Comparison of ENCODE assay signal across 20 cellular contexts in the genomic region with DNA sequence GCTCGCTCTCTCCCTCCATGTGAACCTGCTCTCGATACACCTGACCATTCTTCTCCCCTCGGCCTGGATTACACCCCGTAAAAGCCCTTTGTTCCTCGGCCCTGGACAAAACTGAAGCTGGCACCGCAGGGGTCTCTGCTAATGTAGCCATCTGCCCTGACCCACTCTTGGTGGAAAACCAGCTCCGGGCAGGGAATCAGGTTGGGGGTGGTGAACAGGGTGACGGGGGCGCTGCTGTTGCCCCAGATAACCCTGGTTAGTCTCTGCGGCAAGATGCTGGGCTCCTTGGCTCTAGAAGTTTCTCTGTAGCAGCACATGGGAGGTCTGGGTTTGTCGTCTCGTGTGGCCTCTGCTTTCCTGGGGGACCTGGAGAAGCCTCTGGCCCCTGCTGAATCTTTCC.
A peak's percentile ranks its signal among the peaks of the same experiment; 100 is the strongest.
DNase-seq lines count a peak whose midpoint lies in the region; ATAC-seq and TF ChIP-seq lines count a peak whose summit lies in the region.
"Had no signal": no experiment of that assay in that cellular context is flagged by ENCODE, and none has a peak within 500 bp of the region (broad histone marks: within the 10 kb centered on the region; RNA-seq: fewer than 3 reads in every experiment).

No MANE protein-coding gene starts in this region.

- no peaks in the 10 kb centered on the region for H3K9me3 ChIP-seq in osteoblast (ENCODE audit: low read depth, low read length)
- H3K9me3 ChIP-seq: A549, BLaER1 had no signal

- ATAC-seq in GM23338 = no peak; the same call in 2 of the 3 replicates
- no peak for ATAC-seq in HG02678 (IDR thresholded peaks at IDR 0.05; ENCODE audit: unreplicated experiment)
- no peak for ATAC-seq in HG03457 (IDR thresholded peaks at IDR 0.05; ENCODE audit: unreplicated experiment)
- ATAC-seq: A549, GM12878, HCT116 had no signal

- H3K18ac ChIP-seq in mesendoderm (ENCODE audit: low read length) = no peak overlapping the region

- peaks cover 12% of the 10 kb centered on the region for H3K27me3 Mint-ChIP-seq in GM23338 (ENCODE audit: insufficient read depth, low read depth, poor library complexity)

- H3K4me3 ChIP-seq in GM23338 = no peak overlapping the region
- no peak overlapping the region for H3K4me3 ChIP-seq in mesendoderm (ENCODE audit: low read length)
- H3K4me3 ChIP-seq in osteoblast (ENCODE audit: insufficient read depth, low read length) = no peak overlapping the region
- H3K4me3 ChIP-seq: A549, BLaER1, GM12878 had no signal

- no peak overlapping the region for H2AK5ac ChIP-seq in mesendoderm (ENCODE audit: low read length)

- H2BK5ac ChIP-seq in mesendoderm (ENCODE audit: low read length) = no peak overlapping the region

- WGBS in mesendoderm (ENCODE audit: extremely low coverage, insufficient coverage, low lambda C conversion rate) = no CpG with 5 or more reads among the region's 12 CpGs

- H3F3A ChIP-seq in GM23338 (replicated peaks; ENCODE audit: low read depth) = no peaks in the 10 kb centered on the region

- H3K79me2 ChIP-seq in GM23338 (replicated peaks; ENCODE audit: insufficient read depth) = no peaks in the 10 kb centered on the region
- H3K79me2 ChIP-seq in mesendoderm (ENCODE audit: control insufficient read depth, insufficient read depth, low read length) = no peaks in the 10 kb centered on the region
- no peaks in the 10 kb centered on the region for H3K79me2 ChIP-seq in osteoblast (ENCODE audit: insufficient read depth, low read length)

- no peak overlapping the region for H2BK15ac ChIP-seq in mesendoderm (replicated peaks; ENCODE audit: low read depth)

- H3K4me1 Mint-ChIP-seq in GM23338 = peaks cover 17% of the 10 kb centered on the region
- H3K4me1 Mint-ChIP-seq: CD14-positive monocyte; CD4-positive, alpha-beta memory T cell had no signal

- H3K27ac Mint-ChIP-seq in GM23338 = no peak overlapping the region
- H3K27ac Mint-ChIP-seq: CD14-positive monocyte; CD4-positive, alpha-beta memory T cell; HFFc6 had no signal

- no peak overlapping the region for H3K56ac ChIP-seq in mesendoderm (ENCODE audit: low read length)

- no peak overlapping the region for H3K4me2 ChIP-seq in GM23338
- no peak overlapping the region for H3K4me2 ChIP-seq in mesendoderm (ENCODE audit: low read length)
- no peak overlapping the region for H3K4me2 ChIP-seq in osteoblast (ENCODE audit: insufficient read depth, low read length)
- H3K4me2 ChIP-seq: A549, BLaER1 had no signal

- no peaks in the 10 kb centered on the region for H3K27me3 ChIP-seq in GM23338 (ENCODE audit: insufficient read depth)
- H3K27me3 ChIP-seq in mesendoderm (ENCODE audit: insufficient read depth, low read length, poor library complexity) = no peaks in the 10 kb centered on the region
- peaks cover 17% of the 10 kb centered on the region for H3K27me3 ChIP-seq in osteoblast (ENCODE audit: insufficient read depth, low read length)
- H3K27me3 ChIP-seq: BLaER1 had no signal

- TF ChIP-seq CTCF in GM23338 (conservative IDR thresholded peaks at IDR 0.05; ENCODE audit: low read depth in 2 of 2) (no peak), osteoblast (IDR thresholded peaks at IDR 0.05; ENCODE audit: extremely low read depth, low read depth, low read length) (no peak), GM10248 (IDR thresholded peaks at IDR 0.05; ENCODE audit: control extremely low read depth, extremely low read depth, low read depth, missing control alignments) (no peak)

- H3K36me3 Mint-ChIP-seq in GM23338 (ENCODE audit: low read depth) = no peaks in the 10 kb centered on the region
- H3K36me3 Mint-ChIP-seq: CD14-positive monocyte; CD4-positive, alpha-beta memory T cell had no signal

- H4K8ac ChIP-seq in mesendoderm (ENCODE audit: low read depth, low read length) = no peak overlapping the region

- H3K27ac ChIP-seq in GM23338 (ENCODE audit: low read depth) = no peak overlapping the region
- H3K27ac ChIP-seq in mesendoderm (ENCODE audit: low read depth, low read length) = no peak overlapping the region
- no peak overlapping the region for H3K27ac ChIP-seq in osteoblast (ENCODE audit: low read depth, low read length)
- H3K27ac ChIP-seq: 22Rv1, A549, BLaER1 had no signal

- H4K5ac ChIP-seq in mesendoderm (ENCODE audit: low read length) = no peak overlapping the region

- no peaks in the 10 kb centered on the region for H3K36me3 ChIP-seq in GM23338 (ENCODE audit: insufficient read depth)
- no peaks in the 10 kb centered on the region for H3K36me3 ChIP-seq in mesendoderm (ENCODE audit: control insufficient read depth, insufficient read depth, low read length)
- no peaks in the 10 kb centered on the region for H3K36me3 ChIP-seq in osteoblast (ENCODE audit: insufficient read depth, low read length)
- H3K36me3 ChIP-seq: BLaER1 had no signal

- CTCF ChIA-PET in GM10248 (lab: Yijun Ruan, JAX) = no interaction called here

- no peaks in the 10 kb centered on the region for H3K79me1 ChIP-seq in mesendoderm (ENCODE audit: low read length)

- H3K9me2 ChIP-seq in GM23338 (ENCODE audit: insufficient read depth) = no peaks in the 10 kb centered on the region

- H2AFZ ChIP-seq in GM23338 = peak overlapping the region; percentile 69; the same call in 1 of the 2 replicates
- H2AFZ ChIP-seq in osteoblast (ENCODE audit: low read length) = no peak overlapping the region

- H3K4me3 Mint-ChIP-seq in GM23338 = no peak overlapping the region
- H3K4me3 Mint-ChIP-seq: CD14-positive monocyte; CD4-positive, alpha-beta memory T cell; HFFc6 had no signal

- POLR2A ChIA-PET in GM10248 (lab: Yijun Ruan, JAX) = no interaction called here

- H3K23ac ChIP-seq in mesendoderm (ENCODE audit: low read length) = no peak overlapping the region

- H2BK120ac ChIP-seq in mesendoderm (ENCODE audit: low read depth, low read length) = no peak overlapping the region

- H3K4me1 ChIP-seq in GM23338 (ENCODE audit: insufficient read depth) (no peaks in the 10 kb centered on the region), mesendoderm (ENCODE audit: control insufficient read depth, low read depth, low read length) (peaks cover 7% of the 10 kb centered on the region), osteoblast (ENCODE audit: insufficient read depth, low read length) (no peaks in the 10 kb centered on the region)
- H3K4me1 ChIP-seq: A549 had no signal

- peak overlapping the region; percentile 19 for H3K4ac ChIP-seq in mesendoderm (ENCODE audit: low read depth, low read length)

- no peak for DNase-seq in GM23338 (ENCODE audit: low spot score)
- DNase-seq in cerebellum (ENCODE audit: low spot score) = peak; percentile 16
- no peak for DNase-seq in mesendoderm
- DNase-seq in osteoblast (ENCODE audit: insufficient read length, low spot score, missing footprints) = peak; percentile 54
- no peak for DNase-seq in GM10248 (ENCODE audit: extremely low spot score)
- no peak for DNase-seq in T-helper 2 cell
- DNase-seq: AML-193; Calu3; CD4-positive, alpha-beta memory T cell; DMS79 treated with DMSO at 0.1 percent for 48 hours; GF-D8; HFFc6 had no signal

- H3K9me3 Mint-ChIP-seq in GM23338 = no peaks in the 10 kb centered on the region
- H3K9me3 Mint-ChIP-seq: HFFc6 had no signal

- no peaks in the 10 kb centered on the region for H4K20me1 ChIP-seq in GM23338 (replicated peaks; ENCODE audit: insufficient read depth)
- no peaks in the 10 kb centered on the region for H4K20me1 ChIP-seq in osteoblast (ENCODE audit: insufficient read depth, low read length)
- H4K20me1 ChIP-seq: BLaER1 had no signal

- H3K9ac ChIP-seq in mesendoderm (ENCODE audit: low read length) = no peak overlapping the region
- H3K9ac ChIP-seq: BLaER1 had no signal

TF ChIP-seq in GM23338, 12 proteins besides CTCF, POLR2A, EP300 and RAD21 (continues in another document):
- TF ChIP-seq ETS1 (IDR thresholded peaks at IDR 0.05) = no peak
- no peak for TF ChIP-seq ZNF114 (CRISPR knock-in tag; IDR thresholded peaks at IDR 0.05)
- no peak for TF ChIP-seq POLR2AphosphoS5 (IDR thresholded peaks at IDR 0.05; ENCODE audit: low read depth)
- TF ChIP-seq STAT1 (IDR thresholded peaks at IDR 0.05; ENCODE audit: unreplicated experiment) = no peak
- TF ChIP-seq ZNF331 (CRISPR knock-in tag; IDR thresholded peaks at IDR 0.05; ENCODE audit: low read depth) = no peak
- no peak for TF ChIP-seq CREB1 (CRISPR knock-in tag; IDR thresholded peaks at IDR 0.05; ENCODE audit: low read depth)
- TF ChIP-seq, protein P1, sequence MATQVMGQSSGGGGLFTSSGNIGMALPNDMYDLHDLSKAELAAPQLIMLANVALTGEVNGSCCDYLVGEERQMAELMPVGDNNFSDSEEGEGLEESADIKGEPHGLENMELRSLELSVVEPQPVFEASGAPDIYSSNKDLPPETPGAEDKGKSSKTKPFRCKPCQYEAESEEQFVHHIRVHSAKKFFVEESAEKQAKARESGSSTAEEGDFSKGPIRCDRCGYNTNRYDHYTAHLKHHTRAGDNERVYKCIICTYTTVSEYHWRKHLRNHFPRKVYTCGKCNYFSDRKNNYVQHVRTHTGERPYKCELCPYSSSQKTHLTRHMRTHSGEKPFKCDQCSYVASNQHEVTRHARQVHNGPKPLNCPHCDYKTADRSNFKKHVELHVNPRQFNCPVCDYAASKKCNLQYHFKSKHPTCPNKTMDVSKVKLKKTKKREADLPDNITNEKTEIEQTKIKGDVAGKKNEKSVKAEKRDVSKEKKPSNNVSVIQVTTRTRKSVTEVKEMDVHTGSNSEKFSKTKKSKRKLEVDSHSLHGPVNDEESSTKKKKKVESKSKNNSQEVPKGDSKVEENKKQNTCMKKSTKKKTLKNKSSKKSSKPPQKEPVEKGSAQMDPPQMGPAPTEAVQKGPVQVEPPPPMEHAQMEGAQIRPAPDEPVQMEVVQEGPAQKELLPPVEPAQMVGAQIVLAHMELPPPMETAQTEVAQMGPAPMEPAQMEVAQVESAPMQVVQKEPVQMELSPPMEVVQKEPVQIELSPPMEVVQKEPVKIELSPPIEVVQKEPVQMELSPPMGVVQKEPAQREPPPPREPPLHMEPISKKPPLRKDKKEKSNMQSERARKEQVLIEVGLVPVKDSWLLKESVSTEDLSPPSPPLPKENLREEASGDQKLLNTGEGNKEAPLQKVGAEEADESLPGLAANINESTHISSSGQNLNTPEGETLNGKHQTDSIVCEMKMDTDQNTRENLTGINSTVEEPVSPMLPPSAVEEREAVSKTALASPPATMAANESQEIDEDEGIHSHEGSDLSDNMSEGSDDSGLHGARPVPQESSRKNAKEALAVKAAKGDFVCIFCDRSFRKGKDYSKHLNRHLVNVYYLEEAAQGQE (IDR thresholded peaks at IDR 0.05; ENCODE audit: unreplicated experiment) = no peak
- no peak for TF ChIP-seq JUNB (IDR thresholded peaks at IDR 0.05; ENCODE audit: unreplicated experiment)
- TF ChIP-seq EZH2 (IDR thresholded peaks at IDR 0.05; ENCODE audit: low read depth, unreplicated experiment) = no peak

Comparison
In these comparisons a context has a peak if more than half of its experiments do, and no peak if none do; other contexts are left out.
1. DNase-seq: peak in cerebellum (single experiment) and osteoblast (single experiment); none in GM23338 (single experiment), mesendoderm (single experiment), GM10248 (single experiment) and T-helper 2 cell (0 of 5).